8 cellular contexts compared by ENCODE assay signal in the genomic region with DNA sequence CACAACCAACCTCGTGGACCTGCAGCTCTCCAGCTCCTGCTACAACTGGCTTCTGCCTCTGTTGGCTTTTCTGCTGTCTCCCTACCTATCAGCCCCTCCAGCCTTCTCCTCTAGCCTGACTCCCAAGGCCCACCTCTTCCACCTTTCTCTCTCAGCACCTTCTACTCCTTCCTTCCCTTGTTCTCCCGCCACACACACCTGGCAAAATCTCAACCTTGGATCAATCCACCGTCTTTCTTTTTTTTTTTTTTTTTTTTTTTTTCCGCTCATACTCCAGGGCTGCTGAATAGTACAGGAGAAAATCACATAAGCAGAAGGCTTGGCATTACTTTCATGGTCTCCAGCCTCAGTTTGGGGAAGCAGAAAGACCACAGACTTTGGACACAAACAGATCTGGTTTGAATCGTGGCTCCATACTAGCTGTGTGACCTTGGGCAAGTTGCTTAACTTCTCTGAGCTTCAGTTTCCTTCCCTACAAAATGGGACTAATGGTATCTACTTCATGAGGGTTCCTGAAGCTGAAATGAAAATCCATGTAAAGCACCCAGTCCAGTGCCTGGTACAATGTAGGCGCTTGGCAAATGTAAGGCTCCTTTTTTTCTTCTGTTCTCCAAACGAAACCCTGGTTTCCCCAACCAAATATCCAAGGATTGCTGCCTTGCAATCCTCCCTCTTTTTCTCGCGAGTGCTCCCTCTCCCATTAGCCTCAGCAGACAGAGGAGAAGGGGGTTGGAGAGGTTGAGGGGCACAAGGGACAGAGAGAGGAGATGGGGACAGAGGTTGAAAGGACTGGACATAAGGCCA. TPM values are rescaled to one million over a fixed set of nuclear protein-coding genes. Genes with fewer than 3 reads are reported as not detected.
DNase-seq lines count a peak whose midpoint lies in the region; ATAC-seq and TF ChIP-seq lines count a peak whose summit lies in the region.

No MANE protein-coding gene starts in this region.

- no peaks in the 10 kb centered on the region for H3K27me3 ChIP-seq in gastroesophageal sphincter
- H3K27me3 ChIP-seq in psoas muscle (ENCODE audit: insufficient read depth in 3 of 3, low read length in 2 of 3): peaks cover 0 to 29% (median 0%) of the 10 kb centered on the region in 3 donors

- peak overlapping the region; percentile 83 for H3K9ac ChIP-seq in ES-I3 (ENCODE audit: low read depth, low read length)

- TF ChIP-seq CTCF in gastroesophageal sphincter (IDR thresholded peaks at IDR 0.05) (no peak), psoas muscle (IDR thresholded peaks at IDR 0.05) (no peak)

- POLR2A ChIA-PET in T-cell (lab: Charles Lee): no interaction called here

- CTCF ChIA-PET in T-cell (lab: Charles Lee): interaction anchor here in 1 of 2 donors (0.5 to 0.6 kb wide), 2 partner anchors 10 to 61 kb away, joined by 4 to 8 read pairs; no protein-coding TSS in a partner anchor

- peak overlapping the region; percentile 49 to 71 (median 57) for H3K4me3 Mint-ChIP-seq in T-cell

- no peaks in the 10 kb centered on the region for H3K9me3 ChIP-seq in ES-I3 (ENCODE audit: control insufficient read depth, insufficient read depth, low read length)
- no peaks in the 10 kb centered on the region for H3K9me3 ChIP-seq in gastroesophageal sphincter
- H3K9me3 ChIP-seq in psoas muscle: no peaks in the 10 kb centered on the region

- peak overlapping the region in 1 of 2 donors; percentile 31 for H3K27ac Mint-ChIP-seq in T-cell

- H3K4me1 ChIP-seq in ES-I3 (ENCODE audit: insufficient read depth, low read length): peaks cover 42% of the 10 kb centered on the region
- H3K4me1 ChIP-seq in gastroesophageal sphincter: peaks cover 0 to 44% (median 0%) of the 10 kb centered on the region in 3 donors
- H3K4me1 ChIP-seq in psoas muscle: no peaks in the 10 kb centered on the region

- H3K4me3 ChIP-seq in gastroesophageal sphincter (peak overlapping the region; percentile 44 to 76), psoas muscle (peak overlapping the region; percentile 63)

- H3K27me3 Mint-ChIP-seq in T-cell: peaks cover 28 to 42% of the 10 kb centered on the region in 2 donors

- no peak for TF ChIP-seq EP300 in gastroesophageal sphincter (IDR thresholded peaks at IDR 0.05)

- no peak for DNase-seq in T-cell
- DNase-seq in psoas muscle: no peak
- DNase-seq in stimulated activated CD4-positive, alpha-beta T cell treated with anti-CD3 and anti-CD28 coated beads, Interleukin-2, amount 100 ng/mL, for 48 hours: no peak
- no peak for DNase-seq in OCI-M1 (lab: John Stamatoyannopoulos, UW)
- no peak for DNase-seq in activated naive CD4-positive, alpha-beta T cell treated with Interleukin-2 at 50 U/mL for 16 hours

- peaks cover 0 to 5% (median 4%) of the 10 kb centered on the region in 3 donors for H3K9me3 Mint-ChIP-seq in T-cell

- no peak for TF ChIP-seq POLR2A in gastroesophageal sphincter (IDR thresholded peaks at IDR 0.05)

- H3K4me1 Mint-ChIP-seq in T-cell: peaks cover 0 to 15% (median 10%) of the 10 kb centered on the region in 3 donors

- H3K27ac ChIP-seq in gastroesophageal sphincter (peak overlapping the region in 3 of 4 donors; percentile 79 to 86 (median 84)), psoas muscle (no peak overlapping the region)

- WGBS in gastroesophageal sphincter (ENCODE audit: low coverage in 1 of 2), 2 donors: 19 to 32% methylated on average over 3 to 6 of the region's 9 CpGs
- WGBS in psoas muscle, 3 donors: 48 to 69% (median 53%) methylated on average over 5 to 9 of the region's 9 CpGs

- intact Hi-C loops in psoas muscle (cut with DNase I): no loop called here

- H3K36me3 ChIP-seq in ES-I3 (ENCODE audit: insufficient read depth, low read length): no peaks in the 10 kb centered on the region
- H3K36me3 ChIP-seq in gastroesophageal sphincter: no peaks in the 10 kb centered on the region
- H3K36me3 ChIP-seq in psoas muscle (ENCODE audit: insufficient read depth in 1 of 2, low read depth in 1 of 2): no peaks in the 10 kb centered on the region

- ATAC-seq in T-cell (replicated peaks in 1 of 4) (no peak), gastroesophageal sphincter (no peak), psoas muscle (no peak), HG03108 (IDR thresholded peaks at IDR 0.05; ENCODE audit: unreplicated experiment) (no peak)

- H3K36me3 Mint-ChIP-seq in T-cell: no peaks in the 10 kb centered on the region

RNA-seq across cellular contexts. Expression of a gene that starts 1.7 kb away (rescaled TPM):
- total RNA-seq in T-cell: under 1 TPM in 4 of 5 donors, not detected in 1; 0.08 to 0.13 (median 0.09) TPM
- total RNA-seq in gastroesophageal sphincter: 10 to 100 TPM in 1 of 4 donors, 1 to 10 TPM in 3; 4.2 to 12.0 (median 7.2) TPM
- total RNA-seq in psoas muscle: 1 to 10 TPM in 3 of 4 donors, under 1 TPM in 1; 0.84 to 2.1 (median 1.4) TPM
- polyA plus RNA-seq in psoas muscle: under 1 TPM; 0.38 to 0.42 (median 0.40) TPM

RNA-seq across cellular contexts. Expression of a gene that starts 35.7 kb away (rescaled TPM):
- 10 to 100 TPM; 42.5 to 47.1 (median 43.3) TPM for total RNA-seq in T-cell
- 10 to 100 TPM; 20.9 to 34.4 (median 24.2) TPM for total RNA-seq in gastroesophageal sphincter
- 10 to 100 TPM; 30.7 to 36.1 (median 33.3) TPM for total RNA-seq in psoas muscle
- polyA plus RNA-seq in psoas muscle: 10 to 100 TPM in 2 of 3 donors, 1 to 10 TPM in 1; 8.1 to 20.8 (median 19.7) TPM

RNA-seq across cellular contexts. Expression of a gene that starts 54.2 kb away (rescaled TPM):
- 10 to 100 TPM; 39.5 to 42.3 (median 39.7) TPM for total RNA-seq in T-cell
- total RNA-seq in gastroesophageal sphincter: 10 to 100 TPM; 30.4 to 39.5 (median 34.7) TPM
- 10 to 100 TPM; 21.9 to 32.7 (median 30.3) TPM for total RNA-seq in psoas muscle
- polyA plus RNA-seq in psoas muscle: 10 to 100 TPM; 27.8 to 52.2 (median 30.7) TPM
